1 cellular context compared by ENCODE assay signal in genomic region chr1:36151845-36152203, GRCh38.
TF ChIP-seq lines count a peak whose summit lies in the region.

No MANE protein-coding gene starts in this region.

TF ChIP-seq in GM12878, 131 proteins besides CTCF, POLR2A, EP300 and RAD21:
- no peak for TF ChIP-seq PKNOX1 (IDR thresholded peaks at IDR 0.05)
- no peak for TF ChIP-seq SUZ12 (IDR thresholded peaks at IDR 0.05; ENCODE audit: unreplicated experiment)
- peak; percentile 42; the same call in 1 of the 2 replicates for TF ChIP-seq EED (IDR thresholded peaks at IDR 0.05; ENCODE audit: low read depth)
- no peak for TF ChIP-seq MAX (IDR thresholded peaks at IDR 0.05; ENCODE audit: low read depth, low read length)
- peak; percentile 34; the same call in 1 of the 2 replicates for TF ChIP-seq IKZF1 (conservative IDR thresholded peaks at IDR 0.05)
- 0 out of 2 replicates have a peak, but pooled peaks have one; percentile 24 for TF ChIP-seq CHD2 (IDR thresholded peaks at IDR 0.05; ENCODE audit: borderline replicate concordance, low read depth, low read length)
- no peak for TF ChIP-seq ZNF592 (IDR thresholded peaks at IDR 0.05)
- no peak for TF ChIP-seq FOXM1 (IDR thresholded peaks at IDR 0.05; ENCODE audit: low read depth, low read length)
- 0 out of 2 replicates have a peak, but pooled peaks have one; percentile 35 for TF ChIP-seq SMARCA5 (IDR thresholded peaks at IDR 0.05)
- no peak for TF ChIP-seq ZSCAN29 (IDR thresholded peaks at IDR 0.05)
- TF ChIP-seq POLR2AphosphoS5 (IDR thresholded peaks at IDR 0.05; ENCODE audit: low read length): 0 out of 2 replicates have a peak, but pooled peaks have one; percentile 30
- TF ChIP-seq MEF2B (IDR thresholded peaks at IDR 0.05; ENCODE audit: partially characterized antibody, poor library complexity, severe bottlenecking): peak; percentile 65
